8 cellular contexts compared by ENCODE assay signal in the genomic region with DNA sequence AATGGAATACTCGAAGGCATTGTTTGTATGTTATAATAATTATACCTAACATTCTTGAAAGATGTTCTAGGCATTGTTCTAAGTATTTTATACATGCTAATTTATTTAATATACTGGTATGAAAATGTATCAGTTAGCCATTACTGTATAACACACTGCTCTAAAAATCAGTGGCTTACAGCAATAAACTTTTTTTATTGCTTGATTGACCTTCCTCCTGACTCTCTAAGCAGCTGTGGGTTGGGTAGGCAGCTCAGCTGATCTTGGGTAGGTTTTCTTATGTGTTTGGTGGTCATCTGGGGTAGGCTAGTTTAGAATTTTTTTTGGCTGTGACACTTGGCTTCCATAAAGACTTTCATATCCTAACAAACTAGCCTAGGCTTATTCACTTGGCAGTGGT.
"Had no signal": no experiment of that assay in that cellular context is flagged by ENCODE, and none has a peak within 500 bp of the region (broad histone marks: within the 10 kb centered on the region; RNA-seq: fewer than 3 reads in every experiment).

No MANE protein-coding gene starts in this region.

- DNase-seq: GDM1, GF-D8 had no signal

- FAIRE-seq: G401.6, GM12878, GM12891, GM12892, GM18507, GM19239 had no signal

- H3K4me3 ChIP-seq: GM12878 had no signal

- ATAC-seq: GM12878 had no signal
